In the genomic region with DNA sequence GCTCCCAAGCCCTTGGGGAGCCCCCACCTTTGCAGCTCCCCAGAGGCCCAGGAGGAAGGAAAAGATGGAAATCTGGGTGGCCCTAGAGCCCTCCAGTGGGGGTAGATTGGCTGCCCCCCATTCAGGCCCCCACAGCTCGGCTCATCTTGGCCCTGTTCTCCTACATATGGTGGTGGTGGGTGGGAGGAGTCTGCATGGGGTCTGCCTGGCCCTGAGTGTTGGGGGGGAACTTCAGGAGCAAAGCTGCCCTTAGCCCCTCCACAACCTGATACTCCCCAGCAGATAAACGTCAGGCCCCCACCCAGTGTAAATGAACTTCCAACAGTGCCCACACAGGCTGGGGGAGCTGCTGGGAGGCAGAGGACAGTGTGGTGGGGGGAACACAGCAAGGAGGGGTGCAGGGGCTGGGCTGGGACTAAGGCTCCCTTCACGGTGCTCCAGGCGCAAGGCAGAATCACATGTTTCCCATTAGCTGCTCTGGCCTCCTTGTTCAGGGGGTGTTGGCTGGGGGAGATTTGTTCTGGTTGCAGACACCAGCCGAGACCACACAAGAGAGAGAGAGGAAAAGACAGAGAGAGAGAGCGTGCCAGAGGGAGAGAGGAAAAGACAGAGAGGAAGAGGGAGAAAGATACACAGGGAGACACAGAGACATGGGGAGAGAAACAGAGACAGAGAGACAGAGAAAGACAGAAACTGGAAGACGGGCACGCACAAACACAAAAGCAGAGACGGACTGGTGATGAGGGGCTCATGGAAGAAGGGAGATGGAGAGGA, we compare ENCODE assay signal across 10 cellular contexts. TPM values are rescaled to one million over a fixed set of nuclear protein-coding genes. Genes with fewer than 3 reads are reported as not detected.
A peak's percentile ranks its signal among the peaks of the same experiment; 100 is the strongest.
DNase-seq lines count a peak whose midpoint lies in the region; ATAC-seq and TF ChIP-seq lines count a peak whose summit lies in the region.
"Had no signal": no experiment of that assay in that cellular context is flagged by ENCODE, and none has a peak within 500 bp of the region (broad histone marks: within the 10 kb centered on the region; RNA-seq: fewer than 3 reads in every experiment).

No MANE protein-coding gene starts in this region.

- H3K4me1 Mint-ChIP-seq in naive thymus-derived CD8-positive, alpha-beta T cell, result peaks cover 38 to 70% (median 59%) of the 10 kb centered on the region in 4 donors

- peak overlapping the region; percentile 96 for H3K27ac ChIP-seq in vagina

- peak; percentile 55 for DNase-seq in Right ventricle myocardium inferior (ENCODE audit: missing footprints)
- no peak for DNase-seq in Right ventricle myocardium superior
- DNase-seq in fibroblast of peridontal ligament (ENCODE audit: extremely low read depth), result peak; percentile 61
- no peak for DNase-seq in naive thymus-derived CD8-positive, alpha-beta T cell
- DNase-seq in vagina (ENCODE audit: extremely low spot score in 2 of 2), result no peak
- DNase-seq in AG08395 (ENCODE audit: low spot score), result no peak
- no peak for DNase-seq in AG08396 (ENCODE audit: low spot score)
- DNase-seq: activated naive CD8-positive, alpha-beta T cell treated with anti-CD3 and anti-CD28 coated beads, Interleukin-2, amount 50 U/mL, for 24 hours had no signal

- peaks cover 99% of the 10 kb centered on the region for H3K4me1 ChIP-seq in vagina

- TF ChIP-seq POLR2A in vagina (IDR thresholded peaks at IDR 0.05), result peak in 1 of 2 donors; percentile 5

- no peaks in the 10 kb centered on the region for H3K36me3 Mint-ChIP-seq in naive thymus-derived CD8-positive, alpha-beta T cell

- no peaks in the 10 kb centered on the region for H3K27me3 ChIP-seq in vagina

- H3K9me3 Mint-ChIP-seq in naive thymus-derived CD8-positive, alpha-beta T cell, result no peaks in the 10 kb centered on the region
- H3K9me3 Mint-ChIP-seq: activated naive CD8-positive, alpha-beta T cell treated with anti-CD3 and anti-CD28 coated beads, Interleukin-2, amount 50 U/mL, for 24 hours had no signal

- H3K9me3 ChIP-seq in vagina, result no peaks in the 10 kb centered on the region

- no peaks in the 10 kb centered on the region for H3K27me3 Mint-ChIP-seq in naive thymus-derived CD8-positive, alpha-beta T cell
- H3K27me3 Mint-ChIP-seq: activated naive CD8-positive, alpha-beta T cell treated with anti-CD3 and anti-CD28 coated beads, Interleukin-2, amount 50 U/mL, for 24 hours had no signal

- H3K27ac Mint-ChIP-seq in naive thymus-derived CD8-positive, alpha-beta T cell, result peak overlapping the region in 8 of 10 donors; percentile 30 to 86 (median 76)

- ATAC-seq in Right ventricle myocardium inferior (no peak), Right ventricle myocardium superior (ENCODE audit: poor library complexity) (no peak), HG02798 (IDR thresholded peaks at IDR 0.05; ENCODE audit: poor library complexity, unreplicated experiment) (no peak)
- ATAC-seq in naive thymus-derived CD8-positive, alpha-beta T cell, result no peak
- ATAC-seq: activated naive CD8-positive, alpha-beta T cell treated with anti-CD3 and anti-CD28 coated beads, Interleukin-2, amount 50 U/mL, for 24 hours; GM12878 had no signal

- intact Hi-C loops in Right ventricle myocardium inferior (cut with DNase I), result loop anchor here (5.0 kb wide), 1 partner anchor 34 kb away; no protein-coding TSS in a partner anchor
- intact Hi-C loops in Right ventricle myocardium superior (cut with DNase I), result no loop called here
- intact Hi-C loops in vagina (cut with DNase I), result no loop called here

- H3K4me3 Mint-ChIP-seq in naive thymus-derived CD8-positive, alpha-beta T cell, result no peak overlapping the region
- H3K4me3 Mint-ChIP-seq: activated naive CD8-positive, alpha-beta T cell treated with anti-CD3 and anti-CD28 coated beads, Interleukin-2, amount 50 U/mL, for 24 hours had no signal

- TF ChIP-seq CTCF in vagina (IDR thresholded peaks at IDR 0.05), result no peak

- H3K4me3 ChIP-seq in vagina, result peak overlapping the region; percentile 4 to 37
- H3K4me3 ChIP-seq: GM12878 had no signal

- POLR2A ChIA-PET in naive thymus-derived CD8-positive, alpha-beta T cell (lab: Charles Lee), result no interaction called here

- H3K36me3 ChIP-seq in vagina, result no peaks in the 10 kb centered on the region

RNA-seq across cellular contexts. Expression of a gene that starts 42.6 kb away (rescaled TPM):
- total RNA-seq in Right ventricle myocardium inferior, result 51.2 TPM
- total RNA-seq in Right ventricle myocardium superior, result 47.4 TPM
- total RNA-seq in naive thymus-derived CD8-positive, alpha-beta T cell, result 10 to 100 TPM; 19.6 to 24.7 TPM
- polyA plus RNA-seq in naive thymus-derived CD8-positive, alpha-beta T cell, result 1 to 10 TPM in 2 of 3 donors, under 1 TPM in 1; 0.57 to 2.4 (median 1.0) TPM
- total RNA-seq in vagina, result 62.4 TPM

Comparison
In these comparisons a context has a peak if more than half of its experiments do, and no peak if none do; other contexts are left out.
1. DNase-seq: peak in Right ventricle myocardium inferior (single experiment) and fibroblast of peridontal ligament (single experiment); none in Right ventricle myocardium superior (single experiment), naive thymus-derived CD8-positive, alpha-beta T cell (0 of 10), vagina (0 of 2), AG08395 (single experiment) and AG08396 (single experiment).